Comparison of ENCODE assay signal across 15 cellular contexts in genomic region chr12:124487834-124488165, GRCh38.
DNase-seq lines count a peak whose midpoint lies in the region; ATAC-seq and TF ChIP-seq lines count a peak whose summit lies in the region.
"Had no signal": no experiment of that assay in that cellular context is flagged by ENCODE, and none has a peak within 500 bp of the region (broad histone marks: within the 10 kb centered on the region; RNA-seq: fewer than 3 reads in every experiment).

No MANE protein-coding gene starts in this region.

- H3K9ac ChIP-seq in HUES6 (ENCODE audit: low read length), result no peak overlapping the region
- H3K9ac ChIP-seq: GM23248 had no signal

- intact Hi-C loops in dorsolateral prefrontal cortex (cut with DNase I), result no loop called here

- H3K27ac Mint-ChIP-seq in CD8-positive, alpha-beta memory T cell, result peak overlapping the region in 5 of 8 donors; percentile 31 to 66 (median 47)
- peak overlapping the region; percentile 58 for H3K27ac Mint-ChIP-seq in neural crest cell (ENCODE audit: unreplicated experiment)
- H3K27ac Mint-ChIP-seq: activated T-helper 17 cell treated with anti-CD3 and anti-CD28 coated beads, Interleukin-2, amount 50 U/mL, for 72 hours; stimulated activated effector memory CD8-positive, alpha-beta T cell treated with anti-CD3 and anti-CD28 coated beads, Interleukin-12 subunit alpha, Interleukin-12 subunit beta, amount 100 ng/mL, for 72 hours had no signal

- no peaks in the 10 kb centered on the region for H3K9me3 Mint-ChIP-seq in CD8-positive, alpha-beta memory T cell
- no peaks in the 10 kb centered on the region for H3K9me3 Mint-ChIP-seq in neural crest cell
- H3K9me3 Mint-ChIP-seq: activated T-helper 17 cell treated with anti-CD3 and anti-CD28 coated beads, Interleukin-2, amount 50 U/mL, for 72 hours; stimulated activated effector memory CD8-positive, alpha-beta T cell treated with anti-CD3 and anti-CD28 coated beads, Interleukin-12 subunit alpha, Interleukin-12 subunit beta, amount 100 ng/mL, for 72 hours had no signal

- DNase-seq in CD8-positive, alpha-beta memory T cell, result no peak
- no peak for DNase-seq in dorsolateral prefrontal cortex
- no peak for DNase-seq in neural crest cell (ENCODE audit: low read depth, low spot score)
- no peak for DNase-seq in germinal center (ENCODE audit: low spot score)
- no peak for DNase-seq in DMS153 (lab: John Stamatoyannopoulos, UW)
- DNase-seq in hippocampal formation (lab: John Stamatoyannopoulos, UW), result no peak
- DNase-seq: GM23248, NCI-H1417 treated with DMSO at 0.1 percent for 48 hours, thyroid gland had no signal

- H3K4me3 Mint-ChIP-seq in CD8-positive, alpha-beta memory T cell, result no peak overlapping the region
- no peak overlapping the region for H3K4me3 Mint-ChIP-seq in neural crest cell
- H3K4me3 Mint-ChIP-seq: activated T-helper 17 cell treated with anti-CD3 and anti-CD28 coated beads, Interleukin-2, amount 50 U/mL, for 72 hours; stimulated activated effector memory CD8-positive, alpha-beta T cell treated with anti-CD3 and anti-CD28 coated beads, Interleukin-12 subunit alpha, Interleukin-12 subunit beta, amount 100 ng/mL, for 72 hours had no signal

- H3K27me3 ChIP-seq in CD8-positive, alpha-beta memory T cell (ENCODE audit: insufficient read depth, low read length, poor library complexity, severe bottlenecking), result no peaks in the 10 kb centered on the region
- H3K27me3 ChIP-seq in HUES6 (ENCODE audit: control insufficient read depth, insufficient read depth, low read length) (no peaks in the 10 kb centered on the region), dorsolateral prefrontal cortex (no peaks in the 10 kb centered on the region)
- H3K27me3 ChIP-seq: right lobe of liver, thyroid gland had no signal

- H3K36me3 Mint-ChIP-seq in CD8-positive, alpha-beta memory T cell, result peaks cover 0 to 48% (median 6%) of the 10 kb centered on the region in 3 donors
- H3K36me3 Mint-ChIP-seq in neural crest cell (ENCODE audit: low read depth), result no peaks in the 10 kb centered on the region

- no peaks in the 10 kb centered on the region for H3K4me1 ChIP-seq in CD8-positive, alpha-beta memory T cell (ENCODE audit: insufficient read depth, low read length)
- H3K4me1 ChIP-seq in HUES6 (ENCODE audit: control insufficient read depth, insufficient read depth, low read length), result peaks cover 16% of the 10 kb centered on the region; the same call in 1 of the 2 replicates

- H3K9me3 ChIP-seq in CD8-positive, alpha-beta memory T cell (ENCODE audit: low read length), result no peaks in the 10 kb centered on the region
- no peaks in the 10 kb centered on the region for H3K9me3 ChIP-seq in HUES6 (ENCODE audit: control insufficient read depth, insufficient read depth, low read depth, low read length)
- H3K9me3 ChIP-seq: right lobe of liver, thyroid gland had no signal

- peaks cover 3 to 28% (median 19%) of the 10 kb centered on the region in 3 donors for H3K4me1 Mint-ChIP-seq in CD8-positive, alpha-beta memory T cell
- H3K4me1 Mint-ChIP-seq in neural crest cell, result peaks cover 22% of the 10 kb centered on the region

- POLR2A ChIA-PET in CD8-positive, alpha-beta memory T cell (lab: Charles Lee), result no interaction called here

- H3K4me3 ChIP-seq in CD8-positive, alpha-beta memory T cell (ENCODE audit: low read length), result no peak overlapping the region
- no peak overlapping the region for H3K4me3 ChIP-seq in HUES6 (ENCODE audit: low read depth, low read length)
- no peak overlapping the region for H3K4me3 ChIP-seq in dorsolateral prefrontal cortex
- H3K4me3 ChIP-seq: GM23248, right lobe of liver, thyroid gland had no signal

- ATAC-seq in HG02884 (IDR thresholded peaks at IDR 0.05; ENCODE audit: unreplicated experiment), result no peak
- ATAC-seq: activated CD4-positive, CD25-positive, alpha-beta regulatory T cell treated with anti-CD3 and anti-CD28 coated beads, Interleukin-2, amount 50 U/mL, for 24 hours; activated T-helper 17 cell treated with anti-CD3 and anti-CD28 coated beads, Interleukin-2, amount 50 U/mL, for 72 hours; right lobe of liver; stimulated activated effector memory CD8-positive, alpha-beta T cell treated with anti-CD3 and anti-CD28 coated beads, Interleukin-12 subunit alpha, Interleukin-12 subunit beta, amount 100 ng/mL, for 72 hours had no signal

- CTCF ChIA-PET in CD8-positive, alpha-beta memory T cell (lab: Charles Lee), result no interaction called here

- H3K27me3 Mint-ChIP-seq in CD8-positive, alpha-beta memory T cell, result no peaks in the 10 kb centered on the region
- H3K27me3 Mint-ChIP-seq in neural crest cell (ENCODE audit: low read depth), result no peaks in the 10 kb centered on the region
- H3K27me3 Mint-ChIP-seq: activated T-helper 17 cell treated with anti-CD3 and anti-CD28 coated beads, Interleukin-2, amount 50 U/mL, for 72 hours had no signal

- H3K36me3 ChIP-seq in CD8-positive, alpha-beta memory T cell (ENCODE audit: insufficient read depth, low read length), result no peaks in the 10 kb centered on the region
- H3K36me3 ChIP-seq in HUES6 (ENCODE audit: control insufficient read depth, insufficient read depth, low read length), result peaks cover 45% of the 10 kb centered on the region
- H3K36me3 ChIP-seq: right lobe of liver had no signal

- peak overlapping the region; percentile 16 for H3K27ac ChIP-seq in CD8-positive, alpha-beta memory T cell (ENCODE audit: low read depth, low read length)
- H3K27ac ChIP-seq in HUES6 (ENCODE audit: low read depth, low read length) (0 out of 2 replicates have a peak overlapping the region, but pooled peaks have one; percentile 36), dorsolateral prefrontal cortex (peak overlapping the region in 50 of 59 donors; percentile 3 to 85 (median 70))
- H3K27ac ChIP-seq: GM23248, right lobe of liver, thyroid gland had no signal

- TF ChIP-seq CTCF in dorsolateral prefrontal cortex (IDR thresholded peaks at IDR 0.05 in 54 of 56, conservative IDR thresholded peaks at IDR 0.05 in 2 of 56; ENCODE audit: low read depth in 1 of 56, partially characterized antibody in 56 of 56), result no peak
- no peak for TF ChIP-seq CTCF in neural crest cell (conservative IDR thresholded peaks at IDR 0.05)

Comparison
In these comparisons a context has a peak if more than half of its experiments do, and no peak if none do; other contexts are left out.
1. H3K27ac ChIP-seq: peak in every context shown above with its lines; median percentile 70 in dorsolateral prefrontal cortex; 36 in HUES6; 16 in CD8-positive, alpha-beta memory T cell.